ENCODE assay signal across 1 cellular context in the genomic region with DNA sequence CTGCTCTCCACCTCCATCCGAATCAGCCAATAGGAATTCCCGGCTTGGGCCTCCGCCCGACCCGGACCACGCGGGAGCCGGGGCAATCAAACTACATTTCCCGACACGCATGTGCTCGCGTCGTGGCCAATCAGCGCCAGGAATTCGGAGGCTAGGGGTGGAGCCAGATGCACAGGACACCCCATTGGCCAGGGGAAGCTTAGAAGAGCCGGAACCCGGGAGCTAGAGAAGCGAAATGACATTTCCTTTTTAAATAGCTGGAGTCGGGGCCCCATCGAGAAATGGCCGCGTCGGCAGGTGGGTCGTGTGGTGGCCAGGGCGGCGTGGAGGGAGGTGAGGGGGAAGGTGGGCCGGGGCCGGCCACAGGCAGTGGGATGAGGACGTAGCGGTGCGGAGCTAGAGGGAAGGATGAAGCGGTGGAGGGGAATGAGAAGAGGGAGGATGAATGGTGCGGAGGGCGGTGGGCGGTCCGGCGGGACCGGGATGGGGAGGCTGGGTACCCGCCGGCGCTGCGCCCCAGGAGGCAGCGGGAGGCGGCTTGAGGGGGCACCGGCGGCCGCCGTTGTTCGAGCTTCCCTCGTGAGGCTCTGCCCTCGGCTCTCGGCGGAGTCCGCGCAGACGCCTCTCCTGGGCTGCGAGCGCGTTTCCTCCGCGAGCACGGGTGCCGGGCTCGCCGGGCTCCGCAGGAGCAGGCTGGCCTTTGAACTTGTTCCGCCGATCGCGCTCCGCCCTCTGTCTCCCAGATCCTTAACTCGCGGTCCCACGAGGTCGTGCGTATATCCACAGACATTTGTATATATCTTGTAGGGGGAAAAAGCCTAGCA.
A peak's percentile ranks its signal among the peaks of the same experiment; 100 is the strongest.
TF ChIP-seq lines count a peak whose summit lies in the region.

A gene with protein sequence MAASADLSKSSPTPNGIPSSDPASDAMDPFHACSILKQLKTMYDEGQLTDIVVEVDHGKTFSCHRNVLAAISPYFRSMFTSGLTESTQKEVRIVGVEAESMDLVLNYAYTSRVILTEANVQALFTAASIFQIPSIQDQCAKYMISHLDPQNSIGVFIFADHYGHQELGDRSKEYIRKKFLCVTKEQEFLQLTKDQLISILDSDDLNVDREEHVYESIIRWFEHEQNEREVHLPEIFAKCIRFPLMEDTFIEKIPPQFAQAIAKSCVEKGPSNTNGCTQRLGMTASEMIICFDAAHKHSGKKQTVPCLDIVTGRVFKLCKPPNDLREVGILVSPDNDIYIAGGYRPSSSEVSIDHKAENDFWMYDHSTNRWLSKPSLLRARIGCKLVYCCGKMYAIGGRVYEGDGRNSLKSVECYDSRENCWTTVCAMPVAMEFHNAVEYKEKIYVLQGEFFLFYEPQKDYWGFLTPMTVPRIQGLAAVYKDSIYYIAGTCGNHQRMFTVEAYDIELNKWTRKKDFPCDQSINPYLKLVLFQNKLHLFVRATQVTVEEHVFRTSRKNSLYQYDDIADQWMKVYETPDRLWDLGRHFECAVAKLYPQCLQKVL (plus strand): TSS at position 233 of the 824 bp plus-strand sequence. CDS start 49 bp downstream, at position 282.

TF ChIP-seq in H1, 55 proteins besides CTCF, POLR2A, EP300 and RAD21 (continues in another document):
- TF ChIP-seq RFX5 (IDR thresholded peaks at IDR 0.05; ENCODE audit: borderline replicate concordance, low read depth, low read length) (no peak), GABPA (IDR thresholded peaks at IDR 0.05; ENCODE audit: borderline replicate concordance, insufficient read depth, low read length) (no peak), CEBPB (IDR thresholded peaks at IDR 0.05; ENCODE audit: low read depth, low read length) (no peak), CHD2 (IDR thresholded peaks at IDR 0.05; ENCODE audit: low read length) (peak; percentile 66; the same call in 1 of the 2 replicates), BCL11A (IDR thresholded peaks at IDR 0.05; ENCODE audit: low read depth in 2 of 2, low read length in 2 of 2) (no peak), EZH2 (IDR thresholded peaks at IDR 0.05; ENCODE audit: low read depth, low read length, severe bottlenecking) (no peak), NRF1 (IDR thresholded peaks at IDR 0.05; ENCODE audit: low read depth, low read length) (no peak), KDM5A (IDR thresholded peaks at IDR 0.05; ENCODE audit: low read length) (no peak), POLR2AphosphoS5 (IDR thresholded peaks at IDR 0.05; ENCODE audit: low read depth, low read length) (no peak), HDAC2 (IDR thresholded peaks at IDR 0.05; ENCODE audit: borderline replicate concordance in 1 of 2, low read depth in 2 of 2, low read length in 2 of 2) (peak in 1 of 2 experiments; percentile 56; a peak in 2 of 4 replicates), SIRT6 (IDR thresholded peaks at IDR 0.05; ENCODE audit: low read length) (no peak), TAF1 (IDR thresholded peaks at IDR 0.05; ENCODE audit: low read depth, low read length) (peak; percentile 64; the same call in 1 of the 2 replicates), CBX8 (IDR thresholded peaks at IDR 0.05; ENCODE audit: borderline replicate concordance, low read depth, low read length) (no peak), RBBP5 (IDR thresholded peaks at IDR 0.05; ENCODE audit: borderline replicate concordance, low read depth, low read length) (peak; percentile 85; the same call in 1 of the 2 replicates), BACH1 (IDR thresholded peaks at IDR 0.05; ENCODE audit: low read length) (no peak), ASH2L (IDR thresholded peaks at IDR 0.05; ENCODE audit: low read length) (peak; percentile 81), TBP (IDR thresholded peaks at IDR 0.05; ENCODE audit: low read depth, low read length) (no peak), SP1 (IDR thresholded peaks at IDR 0.05; ENCODE audit: low read depth, low read length) (peak; percentile 77; the same call in 1 of the 2 replicates), JUN (IDR thresholded peaks at IDR 0.05; ENCODE audit: low read depth, low read length) (no peak), MAFK (IDR thresholded peaks at IDR 0.05; ENCODE audit: low read depth, low read length) (no peak), SAP30 (IDR thresholded peaks at IDR 0.05; ENCODE audit: insufficient read depth, insufficient replicate concordance, low read length) (no peak), BRCA1 (IDR thresholded peaks at IDR 0.05; ENCODE audit: low read depth, low read length) (no peak), TCF12 (IDR thresholded peaks at IDR 0.05; ENCODE audit: low read depth, low read length) (no peak), SP4 (IDR thresholded peaks at IDR 0.05; ENCODE audit: low read length) (no peak), CTBP2 (IDR thresholded peaks at IDR 0.05; ENCODE audit: borderline replicate concordance, insufficient read depth, insufficient read length, low read length) (no peak), ZNF274 (IDR thresholded peaks at IDR 0.05; ENCODE audit: borderline replicate concordance, extremely low read depth, low read length) (no peak), KDM4A (IDR thresholded peaks at IDR 0.05; ENCODE audit: low read depth, low read length, severe bottlenecking) (peak; percentile 99), TEAD4 (IDR thresholded peaks at IDR 0.05; ENCODE audit: low read depth, low read length) (no peak), SRF (IDR thresholded peaks at IDR 0.05; ENCODE audit: low read depth, low read length) (no peak), PHF8 (conservative IDR thresholded peaks at IDR 0.05; ENCODE audit: low read depth, low read length) (peak; percentile 55), SIX5 (IDR thresholded peaks at IDR 0.05; ENCODE audit: low read depth, low read length) (peak; percentile 74), E2F6 (IDR thresholded peaks at IDR 0.05) (no peak), NANOG (IDR thresholded peaks at IDR 0.05; ENCODE audit: insufficient read depth, low read depth, low read length, poor library complexity, severe bottlenecking) (no peak), GTF2F1 (IDR thresholded peaks at IDR 0.05; ENCODE audit: borderline replicate concordance, low read depth, low read length) (no peak), KDM1A (IDR thresholded peaks at IDR 0.05; ENCODE audit: borderline replicate concordance, low read length) (no peak), SIN3A (conservative IDR thresholded peaks at IDR 0.05 in 1 of 2, IDR thresholded peaks at IDR 0.05 in 1 of 2; ENCODE audit: low read depth in 1 of 2, low read length in 2 of 2) (peak in 1 of 2 experiments; percentile 79; a peak in 1 of 4 replicates), TAF7 (optimal IDR thresholded peaks at IDR 0.05; ENCODE audit: borderline replicate concordance, low read depth, low read length) (no peak), ATF2 (IDR thresholded peaks at IDR 0.05; ENCODE audit: low read length) (no peak), MAX (IDR thresholded peaks at IDR 0.05) (peak; percentile 87), YY1 (IDR thresholded peaks at IDR 0.05; ENCODE audit: low read depth, low read length) (peak; percentile 57), CHD1 (IDR thresholded peaks at IDR 0.05; ENCODE audit: low read depth, low read length) (no peak), FOSL1 (IDR thresholded peaks at IDR 0.05; ENCODE audit: insufficient read depth, low read depth, low read length) (no peak), USF2 (IDR thresholded peaks at IDR 0.05; ENCODE audit: low read length) (peak; percentile 26; the same call in 1 of the 2 replicates), CREB1 (IDR thresholded peaks at IDR 0.05) (peak; percentile 53), POU5F1 (IDR thresholded peaks at IDR 0.05; ENCODE audit: low read depth, low read length) (no peak), JUND (IDR thresholded peaks at IDR 0.05; ENCODE audit: low read length) (no peak)
- TF ChIP-seq, protein P1, sequence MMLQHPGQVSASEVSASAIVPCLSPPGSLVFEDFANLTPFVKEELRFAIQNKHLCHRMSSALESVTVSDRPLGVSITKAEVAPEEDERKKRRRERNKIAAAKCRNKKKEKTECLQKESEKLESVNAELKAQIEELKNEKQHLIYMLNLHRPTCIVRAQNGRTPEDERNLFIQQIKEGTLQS (IDR thresholded peaks at IDR 0.05; ENCODE audit: insufficient read depth, low read depth, low read length), result no peak
- TF ChIP-seq, protein P2, sequence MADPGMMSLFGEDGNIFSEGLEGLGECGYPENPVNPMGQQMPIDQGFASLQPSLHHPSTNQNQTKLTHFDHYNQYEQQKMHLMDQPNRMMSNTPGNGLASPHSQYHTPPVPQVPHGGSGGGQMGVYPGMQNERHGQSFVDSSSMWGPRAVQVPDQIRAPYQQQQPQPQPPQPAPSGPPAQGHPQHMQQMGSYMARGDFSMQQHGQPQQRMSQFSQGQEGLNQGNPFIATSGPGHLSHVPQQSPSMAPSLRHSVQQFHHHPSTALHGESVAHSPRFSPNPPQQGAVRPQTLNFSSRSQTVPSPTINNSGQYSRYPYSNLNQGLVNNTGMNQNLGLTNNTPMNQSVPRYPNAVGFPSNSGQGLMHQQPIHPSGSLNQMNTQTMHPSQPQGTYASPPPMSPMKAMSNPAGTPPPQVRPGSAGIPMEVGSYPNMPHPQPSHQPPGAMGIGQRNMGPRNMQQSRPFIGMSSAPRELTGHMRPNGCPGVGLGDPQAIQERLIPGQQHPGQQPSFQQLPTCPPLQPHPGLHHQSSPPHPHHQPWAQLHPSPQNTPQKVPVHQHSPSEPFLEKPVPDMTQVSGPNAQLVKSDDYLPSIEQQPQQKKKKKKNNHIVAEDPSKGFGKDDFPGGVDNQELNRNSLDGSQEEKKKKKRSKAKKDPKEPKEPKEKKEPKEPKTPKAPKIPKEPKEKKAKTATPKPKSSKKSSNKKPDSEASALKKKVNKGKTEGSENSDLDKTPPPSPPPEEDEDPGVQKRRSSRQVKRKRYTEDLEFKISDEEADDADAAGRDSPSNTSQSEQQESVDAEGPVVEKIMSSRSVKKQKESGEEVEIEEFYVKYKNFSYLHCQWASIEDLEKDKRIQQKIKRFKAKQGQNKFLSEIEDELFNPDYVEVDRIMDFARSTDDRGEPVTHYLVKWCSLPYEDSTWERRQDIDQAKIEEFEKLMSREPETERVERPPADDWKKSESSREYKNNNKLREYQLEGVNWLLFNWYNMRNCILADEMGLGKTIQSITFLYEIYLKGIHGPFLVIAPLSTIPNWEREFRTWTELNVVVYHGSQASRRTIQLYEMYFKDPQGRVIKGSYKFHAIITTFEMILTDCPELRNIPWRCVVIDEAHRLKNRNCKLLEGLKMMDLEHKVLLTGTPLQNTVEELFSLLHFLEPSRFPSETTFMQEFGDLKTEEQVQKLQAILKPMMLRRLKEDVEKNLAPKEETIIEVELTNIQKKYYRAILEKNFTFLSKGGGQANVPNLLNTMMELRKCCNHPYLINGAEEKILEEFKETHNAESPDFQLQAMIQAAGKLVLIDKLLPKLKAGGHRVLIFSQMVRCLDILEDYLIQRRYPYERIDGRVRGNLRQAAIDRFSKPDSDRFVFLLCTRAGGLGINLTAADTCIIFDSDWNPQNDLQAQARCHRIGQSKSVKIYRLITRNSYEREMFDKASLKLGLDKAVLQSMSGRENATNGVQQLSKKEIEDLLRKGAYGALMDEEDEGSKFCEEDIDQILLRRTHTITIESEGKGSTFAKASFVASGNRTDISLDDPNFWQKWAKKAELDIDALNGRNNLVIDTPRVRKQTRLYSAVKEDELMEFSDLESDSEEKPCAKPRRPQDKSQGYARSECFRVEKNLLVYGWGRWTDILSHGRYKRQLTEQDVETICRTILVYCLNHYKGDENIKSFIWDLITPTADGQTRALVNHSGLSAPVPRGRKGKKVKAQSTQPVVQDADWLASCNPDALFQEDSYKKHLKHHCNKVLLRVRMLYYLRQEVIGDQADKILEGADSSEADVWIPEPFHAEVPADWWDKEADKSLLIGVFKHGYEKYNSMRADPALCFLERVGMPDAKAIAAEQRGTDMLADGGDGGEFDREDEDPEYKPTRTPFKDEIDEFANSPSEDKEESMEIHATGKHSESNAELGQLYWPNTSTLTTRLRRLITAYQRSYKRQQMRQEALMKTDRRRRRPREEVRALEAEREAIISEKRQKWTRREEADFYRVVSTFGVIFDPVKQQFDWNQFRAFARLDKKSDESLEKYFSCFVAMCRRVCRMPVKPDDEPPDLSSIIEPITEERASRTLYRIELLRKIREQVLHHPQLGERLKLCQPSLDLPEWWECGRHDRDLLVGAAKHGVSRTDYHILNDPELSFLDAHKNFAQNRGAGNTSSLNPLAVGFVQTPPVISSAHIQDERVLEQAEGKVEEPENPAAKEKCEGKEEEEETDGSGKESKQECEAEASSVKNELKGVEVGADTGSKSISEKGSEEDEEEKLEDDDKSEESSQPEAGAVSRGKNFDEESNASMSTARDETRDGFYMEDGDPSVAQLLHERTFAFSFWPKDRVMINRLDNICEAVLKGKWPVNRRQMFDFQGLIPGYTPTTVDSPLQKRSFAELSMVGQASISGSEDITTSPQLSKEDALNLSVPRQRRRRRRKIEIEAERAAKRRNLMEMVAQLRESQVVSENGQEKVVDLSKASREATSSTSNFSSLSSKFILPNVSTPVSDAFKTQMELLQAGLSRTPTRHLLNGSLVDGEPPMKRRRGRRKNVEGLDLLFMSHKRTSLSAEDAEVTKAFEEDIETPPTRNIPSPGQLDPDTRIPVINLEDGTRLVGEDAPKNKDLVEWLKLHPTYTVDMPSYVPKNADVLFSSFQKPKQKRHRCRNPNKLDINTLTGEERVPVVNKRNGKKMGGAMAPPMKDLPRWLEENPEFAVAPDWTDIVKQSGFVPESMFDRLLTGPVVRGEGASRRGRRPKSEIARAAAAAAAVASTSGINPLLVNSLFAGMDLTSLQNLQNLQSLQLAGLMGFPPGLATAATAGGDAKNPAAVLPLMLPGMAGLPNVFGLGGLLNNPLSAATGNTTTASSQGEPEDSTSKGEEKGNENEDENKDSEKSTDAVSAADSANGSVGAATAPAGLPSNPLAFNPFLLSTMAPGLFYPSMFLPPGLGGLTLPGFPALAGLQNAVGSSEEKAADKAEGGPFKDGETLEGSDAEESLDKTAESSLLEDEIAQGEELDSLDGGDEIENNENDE (IDR thresholded peaks at IDR 0.05; ENCODE audit: insufficient replicate concordance, low read length), result no peak
